Comparison of ENCODE assay signal across 8 cellular contexts in genomic region chr3:119295816-119296484, GRCh38. TPM values are rescaled to one million over a fixed set of nuclear protein-coding genes. Genes with fewer than 3 reads are reported as not detected.
DNase-seq lines count a peak whose midpoint lies in the region; ATAC-seq and TF ChIP-seq lines count a peak whose summit lies in the region.
"Had no signal": no experiment of that assay in that cellular context is flagged by ENCODE, and none has a peak within 500 bp of the region (broad histone marks: within the 10 kb centered on the region; RNA-seq: fewer than 3 reads in every experiment).

No MANE protein-coding gene starts in this region.

- H3K4me3 ChIP-seq in GM23248 (peak overlapping the region; percentile 93), gastroesophageal sphincter (peak overlapping the region; percentile 55 to 90)

- H3K4me1 ChIP-seq in GM23248 (ENCODE audit: insufficient read depth) (peaks cover 24% of the 10 kb centered on the region), gastroesophageal sphincter (peaks cover 0 to 64% (median 14%) of the 10 kb centered on the region in 3 donors)

- H3K9me3 ChIP-seq in GM23248 (ENCODE audit: low read depth) (no peaks in the 10 kb centered on the region), gastroesophageal sphincter (no peaks in the 10 kb centered on the region)

- H3K27ac ChIP-seq in GM23248: peak overlapping the region; percentile 65
- H3K27ac ChIP-seq in gastroesophageal sphincter: peak overlapping the region; percentile 29 to 96 (median 91)

- peaks cover 9% of the 10 kb centered on the region for H3F3A ChIP-seq in GM23248 (ENCODE audit: insufficient read depth)

- in situ Hi-C loops in GM23248 (cut with MboI): no loop called here
- in situ Hi-C loops in SK-MEL-5 (cut with HindIII; ENCODE audit: low pct_unique_long_range_greater_than_20kb, low sequenced_read_pairs): no loop called here

- H3K27me3 Mint-ChIP-seq in stimulated activated naive CD8-positive, alpha-beta T cell treated with anti-CD3 and anti-CD28 coated beads, Interleukin-15, amount 100 ng/mL, for 72 hours: peaks cover under 1% of the 10 kb centered on the region

- peak overlapping the region; percentile 83 to 96 for H3K4me3 Mint-ChIP-seq in stimulated activated naive CD8-positive, alpha-beta T cell treated with anti-CD3 and anti-CD28 coated beads, Interleukin-15, amount 100 ng/mL, for 72 hours

- H4K20me1 ChIP-seq in GM23248 (ENCODE audit: insufficient read depth): no peaks in the 10 kb centered on the region

- 37 to 44% methylated on average over 5 to 6 of the region's 6 CpGs for WGBS in GM23248 (ENCODE audit: low coverage in 1 of 2, low lambda C conversion rate in 2 of 2, missing lambda C conversion rate in 2 of 2), 2 experiments
- WGBS in gastroesophageal sphincter (ENCODE audit: low coverage in 1 of 2), 2 donors: 17 to 30% methylated on average over 6 of the region's 6 CpGs

- H3K4me1 Mint-ChIP-seq in stimulated activated naive CD8-positive, alpha-beta T cell treated with anti-CD3 and anti-CD28 coated beads, Interleukin-15, amount 100 ng/mL, for 72 hours: peaks cover 64% of the 10 kb centered on the region

- no peak for TF ChIP-seq EP300 in gastroesophageal sphincter (IDR thresholded peaks at IDR 0.05)

- TF ChIP-seq POLR2A in gastroesophageal sphincter (IDR thresholded peaks at IDR 0.05): no peak

- no peak for TF ChIP-seq CTCF in gastroesophageal sphincter (IDR thresholded peaks at IDR 0.05)

- no peaks in the 10 kb centered on the region for H3K36me3 ChIP-seq in GM23248 (ENCODE audit: low read depth)
- H3K36me3 ChIP-seq in gastroesophageal sphincter: peaks cover 0 to 15% of the 10 kb centered on the region in 2 donors

- peak; percentile 73 for DNase-seq in GM23248
- DNase-seq in SK-MEL-5 (ENCODE audit: low read depth, low spot score): peak; percentile 63
- no peak for DNase-seq in stimulated activated naive CD8-positive, alpha-beta T cell treated with anti-CD3 and anti-CD28 coated beads, Interleukin-15, amount 100 ng/mL, for 72 hours
- no peak for DNase-seq in SW 1271 (lab: John Stamatoyannopoulos, UW)
- DNase-seq in C1 segment of cervical spinal cord (lab: John Stamatoyannopoulos, UW): no peak
- DNase-seq in NCI-H524 (lab: John Stamatoyannopoulos, UW): no peak
- DNase-seq: central memory CD4-positive, alpha-beta T cell had no signal

- H3K27ac Mint-ChIP-seq in stimulated activated naive CD8-positive, alpha-beta T cell treated with anti-CD3 and anti-CD28 coated beads, Interleukin-15, amount 100 ng/mL, for 72 hours: no peak overlapping the region

- H3K27me3 ChIP-seq in GM23248 (replicated peaks; ENCODE audit: insufficient read depth) (no peaks in the 10 kb centered on the region), gastroesophageal sphincter (no peaks in the 10 kb centered on the region)

- no peak for ATAC-seq in gastroesophageal sphincter
- ATAC-seq in stimulated activated naive CD8-positive, alpha-beta T cell treated with anti-CD3 and anti-CD28 coated beads, Interleukin-15, amount 100 ng/mL, for 72 hours: no peak

- H3K9ac ChIP-seq in GM23248: peak overlapping the region; percentile 85

- no peaks in the 10 kb centered on the region for H3K9me3 Mint-ChIP-seq in stimulated activated naive CD8-positive, alpha-beta T cell treated with anti-CD3 and anti-CD28 coated beads, Interleukin-15, amount 100 ng/mL, for 72 hours

- H3K9me2 ChIP-seq in GM23248 (ENCODE audit: insufficient read depth): no peaks in the 10 kb centered on the region

- H3K4me2 ChIP-seq in GM23248 (ENCODE audit: unreplicated experiment): peak overlapping the region; percentile 94

- peaks cover 62% of the 10 kb centered on the region for H3K79me2 ChIP-seq in GM23248 (ENCODE audit: insufficient read depth)

- no peak overlapping the region for H2AFZ ChIP-seq in GM23248

RNA-seq across cellular contexts. Expression of gene ARHGAP31, which starts 1.8 kb away (rescaled TPM):
- total RNA-seq in GM23248 (2014; rRNA removed; shearing (Covaris generic)): 14.0 and 15.3 TPM in 2 replicates
- polyA plus RNA-seq in GM23248 (2016; fragmentation: Nextera tagmentation; extraction: Ambion mirVana): 8.1 and 8.5 TPM in 2 replicates
- 11.4 and 13.9 TPM in 2 replicates for total RNA-seq in SK-MEL-5 (2014; rRNA removed; shearing (Covaris generic))
- 10.9 and 17.9 TPM in 2 replicates for polyA plus RNA-seq in SK-MEL-5 (2015; cell fraction: cytosol; rRNA removed)
- 2.4 and 3.4 TPM in 2 replicates for polyA plus RNA-seq in SK-MEL-5 (2015; cell fraction: nucleus; rRNA removed)
- total RNA-seq in gastroesophageal sphincter: 10 to 100 TPM; 19.8 to 28.7 (median 22.6) TPM

RNA-seq across cellular contexts. Expression of gene B4GALT4, which starts 55.3 kb away (rescaled TPM):
- 55.6 and 56.0 TPM in 2 replicates for total RNA-seq in GM23248 (2014; rRNA removed; shearing (Covaris generic))
- 64.0 and 67.9 TPM in 2 replicates for polyA plus RNA-seq in GM23248 (2016; fragmentation: Nextera tagmentation; extraction: Ambion mirVana)
- total RNA-seq in SK-MEL-5 (2014; rRNA removed; shearing (Covaris generic)): 21.0 and 24.7 TPM in 2 replicates
- 24.0 and 25.8 TPM in 2 replicates for polyA plus RNA-seq in SK-MEL-5 (2015; cell fraction: cytosol; rRNA removed)
- 21.4 and 25.6 TPM in 2 replicates for polyA plus RNA-seq in SK-MEL-5 (2015; cell fraction: nucleus; rRNA removed)
- total RNA-seq in gastroesophageal sphincter: 10 to 100 TPM; 15.6 to 23.9 (median 17.5) TPM

Comparison
In these comparisons a context has a peak if more than half of its experiments do, and no peak if none do; other contexts are left out.
1. DNase-seq: peak in GM23248 (single experiment) and SK-MEL-5 (single experiment); none in stimulated activated naive CD8-positive, alpha-beta T cell treated with anti-CD3 and anti-CD28 coated beads, Interleukin-15, amount 100 ng/mL, for 72 hours (0 of 2), SW 1271 (0 of 2), C1 segment of cervical spinal cord (0 of 14) and NCI-H524 (0 of 2).